29 cellular contexts compared by ENCODE assay signal in the genomic region with DNA sequence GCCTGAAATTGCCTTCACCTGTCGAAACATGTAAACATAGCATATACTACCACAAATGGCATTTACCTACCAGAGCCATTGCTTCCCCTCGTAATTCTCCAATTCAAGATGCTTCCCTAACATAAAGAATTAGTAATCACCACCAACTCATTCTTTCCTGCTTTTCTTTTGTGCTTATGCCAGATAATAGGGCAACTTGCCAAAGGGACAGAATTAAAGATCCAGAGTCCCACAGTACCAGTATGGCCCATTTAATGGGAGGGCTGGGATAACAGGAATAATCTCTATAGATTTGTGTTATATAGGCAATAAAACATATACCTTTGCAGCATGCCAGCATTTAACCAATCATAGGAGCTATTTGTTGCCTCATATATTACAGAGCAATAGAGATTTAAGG. TPM values are rescaled to one million over a fixed set of nuclear protein-coding genes. Genes with fewer than 3 reads are reported as not detected.
DNase-seq lines count a peak whose midpoint lies in the region; ATAC-seq and TF ChIP-seq lines count a peak whose summit lies in the region.
"Had no signal": no experiment of that assay in that cellular context is flagged by ENCODE, and none has a peak within 500 bp of the region (broad histone marks: within the 10 kb centered on the region; RNA-seq: fewer than 3 reads in every experiment).

No MANE protein-coding gene starts in this region.

- H3K27ac ChIP-seq in Panc1 (ENCODE audit: low read length), result no peak overlapping the region
- peak overlapping the region; percentile 18 to 44 (median 32) for H3K27ac ChIP-seq in esophagus muscularis mucosa (replicated peaks in 1 of 4)
- H3K27ac ChIP-seq: brain microvascular endothelial cell, uterus had no signal

- TSS peak; percentile 5 for BruUV-seq in Panc1 (replicated peaks; lab: Mats Ljungman, UMichigan)

- in situ Hi-C loops in G401 (cut with HindIII; ENCODE audit: low sequenced_read_pairs), result no loop called here
- in situ Hi-C loops in Panc1 (cut with HindIII; ENCODE audit: low pct_unique_long_range_greater_than_20kb, low sequenced_read_pairs), result no loop called here

- H3K9me3 ChIP-seq in Panc1 (ENCODE audit: control insufficient read depth, insufficient read depth, low read depth, low read length) (no peaks in the 10 kb centered on the region), esophagus muscularis mucosa (no peaks in the 10 kb centered on the region)
- H3K9me3 ChIP-seq: BE2C, Peyer's patch, uterus had no signal

- CTCF ChIA-PET in Panc1 (lab: Charles Lee), result no interaction called here

- 60% methylated on average over 2 of the region's 2 CpGs for WGBS in esophagus muscularis mucosa

- H3K4me3 ChIP-seq in Panc1 (ENCODE audit: low read depth in 2 of 2, low read length in 2 of 2) (no peak overlapping the region), esophagus muscularis mucosa (no peak overlapping the region)
- H3K4me3 ChIP-seq: GM12878, Peyer's patch, uterus had no signal

- H3K27me3 ChIP-seq in Panc1 (ENCODE audit: control insufficient read depth, insufficient read depth, low read length), result no peaks in the 10 kb centered on the region
- no peaks in the 10 kb centered on the region for H3K27me3 ChIP-seq in esophagus muscularis mucosa
- H3K27me3 ChIP-seq: BE2C, brain microvascular endothelial cell, Peyer's patch, uterus had no signal

- TF ChIP-seq CTCF in Panc1 (IDR thresholded peaks at IDR 0.05) (no peak), esophagus muscularis mucosa (IDR thresholded peaks at IDR 0.05) (no peak)

- H3K4me1 ChIP-seq in Panc1 (ENCODE audit: control insufficient read depth, insufficient read depth, low read length), result peaks cover 15% of the 10 kb centered on the region
- H3K4me1 ChIP-seq in esophagus muscularis mucosa, result peaks cover 46 to 82% (median 78%) of the 10 kb centered on the region in 4 donors

- H3K36me3 ChIP-seq in Panc1 (ENCODE audit: control insufficient read depth, insufficient read depth, low read length) (no peaks in the 10 kb centered on the region; the same call in 1 of the 2 replicates), esophagus muscularis mucosa (no peaks in the 10 kb centered on the region)
- H3K36me3 ChIP-seq: BE2C, brain microvascular endothelial cell, Peyer's patch, uterus had no signal

- intact Hi-C loops in Panc1 (cut with micrococcal nuclease; ENCODE audit: unreplicated experiment), result no loop called here
- intact Hi-C loops in esophagus muscularis mucosa (cut with DNase I), result no loop called here

- POLR2A ChIA-PET in Panc1 (lab: Charles Lee), result no interaction called here

- no peak for TF ChIP-seq POLR2A in esophagus muscularis mucosa (IDR thresholded peaks at IDR 0.05; ENCODE audit: low read depth)

- ATAC-seq in Panc1 (no peak), GM21360 (IDR thresholded peaks at IDR 0.05; ENCODE audit: unreplicated experiment) (no peak), HG02678 (IDR thresholded peaks at IDR 0.05; ENCODE audit: unreplicated experiment) (no peak)
- ATAC-seq: activated CD4-positive, alpha-beta T cell treated with anti-CD3 and anti-CD28 coated beads for 36 hours; activated CD8-positive, alpha-beta T cell treated with anti-CD3 and anti-CD28 coated beads, Interleukin-2, amount 10 ng/mL, durations not matched to agents 7 days and 5 days; CD8-positive, alpha-beta T cell; GM12878; stimulated activated naive CD8-positive, alpha-beta T cell treated with anti-CD3 and anti-CD28 coated beads, Interleukin-15, Interleukin-2, amounts not matched to agents 100 U/mL and 50 U/mL, for 24 hours had no signal

- DNase-seq in G401 (ENCODE audit: low spot score) (peak; percentile 61), Panc1 (ENCODE audit: low read depth, low spot score) (no peak), esophagus muscularis mucosa (ENCODE audit: extremely low spot score) (no peak), pulmonary artery endothelial cell (ENCODE audit: low read depth, low spot score) (peak; percentile 53), NCI-H2107 (lab: John Stamatoyannopoulos, UW) (no peak)
- DNase-seq: activated CD4-positive, alpha-beta T cell treated with anti-CD3 and anti-CD28 coated beads for 36 hours; activated CD8-positive, alpha-beta T cell treated with anti-CD3 and anti-CD28 coated beads, Interleukin-2, amount 10 ng/mL, durations not matched to agents 7 days and 5 days; amniotic stem cell; BE2C; brain microvascular endothelial cell; CD8-positive, alpha-beta T cell; effector memory CD4-positive, alpha-beta T cell; foreskin fibroblast; KG1; MM.1S; NCI-H1417; NCI-H2029 treated with DMSO at 0.1 percent for 48 hours; NCI-H2227 treated with DMSO at 0.1 percent for 48 hours; NCI-H69; retina; SIG-M5; stimulated activated CD4-positive, alpha-beta T cell treated with anti-CD3 and anti-CD28 coated beads, Interleukin-1b, Interleukin-23, amount 100 ng/mL, for 48 hours; stimulated activated naive CD8-positive, alpha-beta T cell treated with anti-CD3 and anti-CD28 coated beads, Interleukin-15, Interleukin-2, amounts not matched to agents 100 U/mL and 50 U/mL, for 24 hours; SW 1271; uterus had no signal

- no peak for TF ChIP-seq EP300 in esophagus muscularis mucosa (IDR thresholded peaks at IDR 0.05)

RNA-seq across cellular contexts. Expression of gene ATF7, which starts 31.0 kb away (rescaled TPM):
- 11.6 and 12.4 TPM in 2 replicates for total RNA-seq in G401 (2014; rRNA removed; shearing (Covaris generic))
- 29.5 TPM for total RNA-seq in Panc1 (2021; ENCODE audit: unreplicated experiment)
- 15.8 TPM for polyA plus RNA-seq in Panc1 (2012; ENCODE audit: insufficient read length)
- total RNA-seq in esophagus muscularis mucosa, result 10 to 100 TPM; 23.5 to 43.6 (median 37.1) TPM
- 10.5 and 12.1 TPM in 2 replicates for total RNA-seq in pulmonary artery endothelial cell

Comparison
In these comparisons a context has a peak if more than half of its experiments do, and no peak if none do; other contexts are left out.
1. DNase-seq: peak in G401 (single experiment) and pulmonary artery endothelial cell (single experiment); none in Panc1 (single experiment), esophagus muscularis mucosa (single experiment) and NCI-H2107 (single experiment).